8 cellular contexts compared by ENCODE assay signal in the genomic region with DNA sequence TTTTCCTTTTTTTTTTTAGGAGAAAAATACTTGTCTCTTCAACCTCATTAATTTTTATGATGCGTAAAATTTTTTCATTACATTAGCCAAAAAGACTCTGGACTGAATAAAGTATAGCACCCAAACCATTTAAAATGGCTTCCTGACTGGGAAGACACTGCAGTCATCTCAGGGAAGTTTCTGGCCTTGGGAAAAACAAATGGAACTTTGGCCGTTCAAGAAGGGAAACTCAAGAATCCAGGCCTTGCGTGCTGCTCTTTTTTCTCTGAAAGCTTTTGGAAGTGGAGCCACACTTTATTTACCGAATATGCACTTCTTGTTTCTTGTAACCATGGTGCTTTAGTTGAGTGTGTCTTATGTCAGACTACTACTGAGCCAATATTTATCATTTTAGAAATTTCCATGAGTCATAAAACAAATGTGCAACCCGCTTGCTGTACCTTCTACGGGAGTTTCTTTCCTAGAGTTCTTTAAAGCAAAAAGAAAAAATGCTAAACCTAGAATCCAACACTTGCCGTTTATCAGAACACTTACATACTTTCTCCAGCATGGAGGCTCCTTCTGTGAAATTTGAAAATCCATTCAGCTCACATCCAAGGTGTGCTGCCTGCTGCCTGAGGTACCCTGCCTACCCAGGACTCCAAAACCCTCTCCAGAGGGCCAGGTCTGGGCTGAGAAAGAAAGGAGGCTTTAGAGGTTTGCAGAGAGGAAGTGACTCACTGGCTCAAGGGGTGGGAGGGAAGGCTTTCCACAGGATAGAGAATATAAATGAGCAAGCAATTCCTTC. TPM values are rescaled to one million over a fixed set of nuclear protein-coding genes. Genes with fewer than 3 reads are reported as not detected.
DNase-seq lines count a peak whose midpoint lies in the region; ATAC-seq, FAIRE-seq and TF ChIP-seq lines count a peak whose summit lies in the region.

No MANE protein-coding gene starts in this region.

- peak overlapping the region; percentile 93 for H3K27ac Mint-ChIP-seq in type B pancreatic cell

- no peaks in the 10 kb centered on the region for H4K20me1 ChIP-seq in PC-9 (ENCODE audit: insufficient read depth)
- H4K20me1 ChIP-seq in mammary epithelial cell (ENCODE audit: insufficient read depth, low read length) = no peaks in the 10 kb centered on the region
- no peaks in the 10 kb centered on the region for H4K20me1 ChIP-seq in HepG2 (ENCODE audit: insufficient read depth, low read length)

- H3K27ac ChIP-seq in PC-9 (peak overlapping the region; percentile 92), mammary epithelial cell (ENCODE audit: insufficient read depth, low read depth, low read length) (peak overlapping the region; percentile 100), HepG2 (ENCODE audit: extremely low read length, insufficient read depth, low read length) (peak overlapping the region; percentile 48)

- H3K4me2 ChIP-seq in PC-9 (peak overlapping the region; percentile 84), mammary epithelial cell (ENCODE audit: insufficient read depth, low read depth, low read length) (peak overlapping the region; percentile 97), HepG2 (ENCODE audit: low read depth, low read length) (peak overlapping the region; percentile 59)

- no peaks in the 10 kb centered on the region for H3K36me3 Mint-ChIP-seq in type B pancreatic cell

- in situ Hi-C loops in mammary epithelial cell (cut with MboI; ENCODE audit: low sequenced_read_pairs in 2 of 2) (no loop called here), HepG2 (cut with HindIII; ENCODE audit: extremely low pct_ligation_motif_present, low pct_unique_long_range_greater_than_20kb) (no loop called here)

- H3K4me1 ChIP-seq in PC-9 (replicated peaks; ENCODE audit: insufficient read depth) = peaks cover 82% of the 10 kb centered on the region
- peaks cover 41% of the 10 kb centered on the region for H3K4me1 ChIP-seq in mammary epithelial cell (ENCODE audit: insufficient read depth, low read length)
- H3K4me1 ChIP-seq in HepG2 (ENCODE audit: insufficient read depth, low read length) = peaks cover 42% of the 10 kb centered on the region

- peak overlapping the region; percentile 51 for H3K4me3 ChIP-seq in PC-9
- H3K4me3 ChIP-seq in mammary epithelial cell (replicated peaks in 1 of 3; ENCODE audit: insufficient read depth in 1 of 3, low read depth in 2 of 3, low read length in 3 of 3) = peak overlapping the region; percentile 31 to 44 (median 37)
- H3K4me3 ChIP-seq in HepG2 (replicated peaks in 1 of 3; ENCODE audit: insufficient read depth in 1 of 3, low read depth in 2 of 3, low read length in 3 of 3) = peak overlapping the region in 2 of 3 experiments; percentile 19 to 27; a peak in 3 of 6 replicates

- CTCF ChIA-PET in PC-9 (lab: Charles Lee) (no interaction called here), mammary epithelial cell (lab: Charles Lee; ENCODE audit: low non-redundant PET) (no interaction called here), HepG2 (lab: Yijun Ruan, JAX; ENCODE audit: low intra/inter-chr PET ratio, low total read pairs) (interaction anchor here (0.6 kb wide), 1 partner anchor 11 kb away, joined by 3 read pairs; a partner anchor contains a TSS)

- TF ChIP-seq EP300 in HepG2 (IDR thresholded peaks at IDR 0.05; ENCODE audit: low read depth in 2 of 2, low read length in 2 of 2) (peak in 1 of 2 experiments; percentile 69; a peak in 2 of 4 replicates), HepG2 (CRISPR knock-in tag; IDR thresholded peaks at IDR 0.05; ENCODE audit: borderline replicate concordance) (no peak)

- H3K79me2 ChIP-seq in PC-9 (ENCODE audit: low read depth) (peaks cover 17% of the 10 kb centered on the region; the same call in 1 of the 2 replicates), mammary epithelial cell (ENCODE audit: insufficient read depth, low read length) (peaks cover 8% of the 10 kb centered on the region), HepG2 (ENCODE audit: insufficient read depth, low read length) (no peaks in the 10 kb centered on the region)

- peaks cover 59% of the 10 kb centered on the region for H3F3A ChIP-seq in PC-9 (ENCODE audit: insufficient read depth, low read depth)

- BruUV-seq in PC-9 (replicated peaks; lab: Mats Ljungman, UMichigan) (TSS peak; percentile 78), mammary epithelial cell (replicated peaks; lab: Mats Ljungman, UMichigan) (TSS peak; percentile 81), HepG2 (replicated peaks; lab: Mats Ljungman, UMichigan) (TSS peak; percentile 90)

- H3K27me3 ChIP-seq in PC-9 (ENCODE audit: insufficient read depth, low read depth) = no peaks in the 10 kb centered on the region
- H3K27me3 ChIP-seq in mammary epithelial cell (ENCODE audit: insufficient read depth, low read length) = no peaks in the 10 kb centered on the region
- no peaks in the 10 kb centered on the region for H3K27me3 ChIP-seq in HepG2 (ENCODE audit: control insufficient read depth in 1 of 2, insufficient read depth in 2 of 2, low read length in 2 of 2)

- POLR2A ChIA-PET in PC-9 (lab: Charles Lee; ENCODE audit: unreplicated experiment) = interaction anchor here (0.6 to 4.5 kb wide), 3 partner anchors 12 to 950 kb away, joined by 4 to 78 read pairs (median 14); a partner anchor contains a TSS
- POLR2A ChIA-PET in HepG2 (lab: Yijun Ruan, JAX) = interaction anchor here (0.8 to 6.6 kb wide), 2 partner anchors 12 to 305 kb away, joined by 3 to 33 read pairs; a partner anchor contains a TSS

- WGBS in mammary epithelial cell (ENCODE audit: low coverage, missing lambda C conversion rate) = 6% methylated on average over 7 of the region's 7 CpGs
- 15% methylated on average over 7 of the region's 7 CpGs for WGBS in HepG2 (ENCODE audit: low lambda C conversion rate)

- no peak for DNase-seq in activated CD4-positive, CD25-positive, alpha-beta regulatory T cell treated with anti-CD3 and anti-CD28 coated beads, Interleukin-2, amount 50 U/mL, for 72 hours
- peak; percentile 74 to 90 for DNase-seq in PC-9
- peak; percentile 88 for DNase-seq in mammary epithelial cell
- DNase-seq in HepG2 (ENCODE audit: low spot score) = peak; percentile 83
- no peak for DNase-seq in type B pancreatic cell (ENCODE audit: extremely low spot score, unreplicated experiment)
- no peak for DNase-seq in globus pallidus (ENCODE audit: low spot score)

- H2AFZ ChIP-seq in PC-9 = no peak overlapping the region
- no peak overlapping the region for H2AFZ ChIP-seq in mammary epithelial cell (ENCODE audit: low read depth, low read length)
- no peak overlapping the region for H2AFZ ChIP-seq in HepG2 (ENCODE audit: low read length)

- no peaks in the 10 kb centered on the region for H3K9me3 ChIP-seq in PC-9 (ENCODE audit: insufficient read depth, low read depth)
- H3K9me3 ChIP-seq in mammary epithelial cell (replicated peaks; ENCODE audit: insufficient read depth, low read length) = no peaks in the 10 kb centered on the region
- no peaks in the 10 kb centered on the region for H3K9me3 ChIP-seq in HepG2 (ENCODE audit: low read length)

- H3K9me2 ChIP-seq in PC-9 (ENCODE audit: insufficient read depth) = no peaks in the 10 kb centered on the region

- H3K4me3 Mint-ChIP-seq in type B pancreatic cell = peak overlapping the region; percentile 70

- peak in 1 of 2 experiments; percentile 42; a peak in 1 of 4 replicates for TF ChIP-seq POLR2A in HepG2 (IDR thresholded peaks at IDR 0.05; ENCODE audit: insufficient read depth in 1 of 2, low read depth in 2 of 2, low read length in 2 of 2)

- intact Hi-C loops in PC-9 (cut with micrococcal nuclease; ENCODE audit: unreplicated experiment) = loop anchor here (5.0 to 10.0 kb wide), 3 partner anchors 34 to 286 kb away; a partner anchor contains a TSS
- intact Hi-C loops in mammary epithelial cell (cut with micrococcal nuclease) = loop anchor here (1.0 kb wide), 1 partner anchor 11 kb away; no protein-coding TSS in a partner anchor
- intact Hi-C loops in HepG2 (cut with micrococcal nuclease; ENCODE audit: unreplicated experiment) = loop anchor here (1.0 kb wide), 1 partner anchor 11 kb away; no protein-coding TSS in a partner anchor

- H3K9ac ChIP-seq in mammary epithelial cell (ENCODE audit: insufficient read depth, low read length) (peak overlapping the region; percentile 98), HepG2 (ENCODE audit: insufficient read depth, low read depth, low read length) (peak overlapping the region; percentile 50; the same call in 1 of the 2 replicates)

- no peak for TF ChIP-seq RAD21 in HepG2 (CRISPR knock-in tag; IDR thresholded peaks at IDR 0.05)

- ATAC-seq in activated CD4-positive, CD25-positive, alpha-beta regulatory T cell treated with anti-CD3 and anti-CD28 coated beads, Interleukin-2, amount 50 U/mL, for 24 hours = peak; percentile 66 to 75
- ATAC-seq in HepG2 (peak; percentile 72), HG03354 (IDR thresholded peaks at IDR 0.05; ENCODE audit: poor library complexity, severe bottlenecking, unreplicated experiment) (no peak)

- TF ChIP-seq CTCF in PC-9 (conservative IDR thresholded peaks at IDR 0.05) (no peak), mammary epithelial cell (conservative IDR thresholded peaks at IDR 0.05 in 1 of 2, IDR thresholded peaks at IDR 0.05 in 1 of 2; ENCODE audit: extremely low read depth in 1 of 2, insufficient read depth in 1 of 2, low read depth in 1 of 2, low read length in 2 of 2) (no peak), HepG2 (CRISPR knock-in tag; IDR thresholded peaks at IDR 0.05) (no peak), type B pancreatic cell (conservative IDR thresholded peaks at IDR 0.05) (no peak)

- FAIRE-seq in HepG2 (lab: Jason Lieb, UNC) = no peak

- H3K36me3 ChIP-seq in PC-9 (ENCODE audit: low read depth) (no peaks in the 10 kb centered on the region), mammary epithelial cell (ENCODE audit: insufficient read depth, low read length) (no peaks in the 10 kb centered on the region), HepG2 (replicated peaks in 1 of 2; ENCODE audit: control insufficient read depth in 1 of 2, insufficient read depth in 2 of 2, low read length in 2 of 2) (no peaks in the 10 kb centered on the region)

- no peaks in the 10 kb centered on the region for H3K27me3 Mint-ChIP-seq in type B pancreatic cell

- dilution Hi-C loops in mammary epithelial cell (cut with HindIII; ENCODE audit: low sequenced_read_pairs) = no loop called here

- peaks cover 21% of the 10 kb centered on the region for H3K4me1 Mint-ChIP-seq in type B pancreatic cell (ENCODE audit: unreplicated experiment)

- no peaks in the 10 kb centered on the region for H3K9me3 Mint-ChIP-seq in type B pancreatic cell

RNA-seq across cellular contexts. Expression of a gene that starts 11.5 kb away (rescaled TPM):
- total RNA-seq in PC-9 (2021) = 296 and 366 TPM in 2 replicates
- total RNA-seq in mammary epithelial cell = 100 to 1,000 TPM; 398 to 428 TPM
- polyA plus RNA-seq in mammary epithelial cell = 211 TPM
- 110 TPM for polyA minus RNA-seq in mammary epithelial cell
- 106 and 164 TPM in 2 replicates for total RNA-seq in HepG2 (2016; rRNA removed; fragmentation: Illumina TruSeq; extraction: Trizol)
- total RNA-seq in HepG2 (2016; cell fraction: cytosol; rRNA removed; fragmentation: Illumina TruSeq; extraction: Trizol; ENCODE audit: low read depth) = 28.2 and 36.3 TPM in 2 replicates
- total RNA-seq in HepG2 (2016; cell fraction: insoluble cytoplasmic fraction; rRNA removed; fragmentation: Illumina TruSeq; extraction: Trizol) = 120 and 172 TPM in 2 replicates
- total RNA-seq in HepG2 (2016; cell fraction: membrane; rRNA removed; fragmentation: Illumina TruSeq; extraction: Trizol) = 94.4 and 96.0 TPM in 2 replicates
- 46.1 and 50.0 TPM in 2 replicates for total RNA-seq in HepG2 (2016; cell fraction: nucleus; rRNA removed; fragmentation: Illumina TruSeq; extraction: Trizol)
- polyA plus RNA-seq in HepG2 (2011; rRNA removed) = 21.8 and 27.6 TPM in 2 replicates
- 11.0 and 20.0 TPM in 2 replicates for polyA plus RNA-seq in HepG2 (2011; cell fraction: cytosol; rRNA removed)
- polyA plus RNA-seq in HepG2 (2011; cell fraction: nucleus; rRNA removed) = 8.1 and 11.6 TPM in 2 replicates
- polyA plus RNA-seq in HepG2 (2012) = 74.6 and 95.1 TPM in 2 replicates
- 77.0 and 95.4 TPM in 2 replicates for polyA plus RNA-seq in HepG2 (2016; cell fraction: cytosol; fragmentation: Illumina TruSeq; extraction: Trizol; ENCODE audit: low read depth)
- 263 and 281 TPM in 2 replicates for polyA plus RNA-seq in HepG2 (2016; cell fraction: insoluble cytoplasmic fraction; fragmentation: Illumina TruSeq; extraction: Trizol; ENCODE audit: low read depth)
- polyA plus RNA-seq in HepG2 (2016; cell fraction: membrane; fragmentation: Illumina TruSeq; extraction: Trizol; ENCODE audit: low read depth) = 120 and 139 TPM in 2 replicates
- polyA plus RNA-seq in HepG2 (2016; cell fraction: nucleus; fragmentation: Illumina TruSeq; extraction: Trizol; ENCODE audit: insufficient read depth, low read depth) = 108 and 109 TPM in 2 replicates
- polyA minus RNA-seq in HepG2 (2011; rRNA and poly(A)+ RNA removed; ENCODE audit: low replicate concordance) = 1.3 and 4.9 TPM in 2 replicates
- 15.3 and 15.9 TPM in 2 replicates for polyA minus RNA-seq in HepG2 (2011; cell fraction: cytosol; rRNA and poly(A)+ RNA removed)
- polyA minus RNA-seq in HepG2 (2011; cell fraction: nucleus; rRNA and poly(A)+ RNA removed) = 5.8 and 7.6 TPM in 2 replicates
- 193 and 287 TPM in 2 replicates for total RNA-seq in type B pancreatic cell (ENCODE audit: low replicate concordance)

RNA-seq across cellular contexts. Expression of a gene that starts 27.2 kb away (rescaled TPM):
- 10.4 and 13.8 TPM in 2 replicates for total RNA-seq in PC-9 (2021)
- 1 to 10 TPM; 1.3 to 3.2 TPM for total RNA-seq in mammary epithelial cell
- 2.2 TPM for polyA plus RNA-seq in mammary epithelial cell
- not detected for polyA minus RNA-seq in mammary epithelial cell
- 0.22 and 0.36 TPM in 2 replicates for total RNA-seq in HepG2 (2016; rRNA removed; fragmentation: Illumina TruSeq; extraction: Trizol)
- total RNA-seq in HepG2 (2016; cell fraction: cytosol; rRNA removed; fragmentation: Illumina TruSeq; extraction: Trizol; ENCODE audit: low read depth) = 0.30 TPM in 1 of 2 replicates, not detected in the other
- 0.30 and 0.79 TPM in 2 replicates for total RNA-seq in HepG2 (2016; cell fraction: insoluble cytoplasmic fraction; rRNA removed; fragmentation: Illumina TruSeq; extraction: Trizol)
- 0.28 and 0.34 TPM in 2 replicates for total RNA-seq in HepG2 (2016; cell fraction: membrane; rRNA removed; fragmentation: Illumina TruSeq; extraction: Trizol)
- 0.19 and 0.44 TPM in 2 replicates for total RNA-seq in HepG2 (2016; cell fraction: nucleus; rRNA removed; fragmentation: Illumina TruSeq; extraction: Trizol)
- 0.24 and 0.26 TPM in 2 replicates for polyA plus RNA-seq in HepG2 (2011; rRNA removed)
- polyA plus RNA-seq in HepG2 (2011; cell fraction: cytosol; rRNA removed) = 0.28 and 0.32 TPM in 2 replicates
- 0.11 and 0.23 TPM in 2 replicates for polyA plus RNA-seq in HepG2 (2011; cell fraction: nucleus; rRNA removed)
- polyA plus RNA-seq in HepG2 (2012) = 0.15 and 0.31 TPM in 2 replicates
- polyA plus RNA-seq in HepG2 (2016; cell fraction: cytosol; fragmentation: Illumina TruSeq; extraction: Trizol; ENCODE audit: low read depth) = 0.11 and 0.23 TPM in 2 replicates
- polyA plus RNA-seq in HepG2 (2016; cell fraction: insoluble cytoplasmic fraction; fragmentation: Illumina TruSeq; extraction: Trizol; ENCODE audit: low read depth) = 0.26 and 0.56 TPM in 2 replicates
- polyA plus RNA-seq in HepG2 (2016; cell fraction: membrane; fragmentation: Illumina TruSeq; extraction: Trizol; ENCODE audit: low read depth) = 0.26 and 0.31 TPM in 2 replicates
- polyA plus RNA-seq in HepG2 (2016; cell fraction: nucleus; fragmentation: Illumina TruSeq; extraction: Trizol; ENCODE audit: insufficient read depth, low read depth) = 0.21 and 0.27 TPM in 2 replicates
- polyA minus RNA-seq in HepG2 (2011; rRNA and poly(A)+ RNA removed; ENCODE audit: low replicate concordance) = 0.42 and 1.2 TPM in 2 replicates
- not detected in 2 replicates for polyA minus RNA-seq in HepG2 (2011; cell fraction: cytosol; rRNA and poly(A)+ RNA removed)
- 0.25 TPM in 1 of 2 replicates, not detected in the other for polyA minus RNA-seq in HepG2 (2011; cell fraction: nucleus; rRNA and poly(A)+ RNA removed)
- total RNA-seq in type B pancreatic cell (ENCODE audit: low replicate concordance) = 1.8 and 1.9 TPM in 2 replicates

Comparison
In these comparisons a context has a peak if more than half of its experiments do, and no peak if none do; other contexts are left out.
1. DNase-seq: peak in PC-9 (2 of 2), mammary epithelial cell (single experiment) and HepG2 (single experiment); none in activated CD4-positive, CD25-positive, alpha-beta regulatory T cell treated with anti-CD3 and anti-CD28 coated beads, Interleukin-2, amount 50 U/mL, for 72 hours (single experiment), type B pancreatic cell (single experiment) and globus pallidus (single experiment).
2. H3K27ac ChIP-seq: peak in every context shown above with its lines; median percentile 100 in mammary epithelial cell; 92 in PC-9; 48 in HepG2.
3. Peak in every context shown above with its lines, with median percentiles within 50 percentile points of each other: H3K4me2 ChIP-seq and H3K4me3 ChIP-seq.